ENCODE assay signal across 8 cellular contexts in the genomic region with DNA sequence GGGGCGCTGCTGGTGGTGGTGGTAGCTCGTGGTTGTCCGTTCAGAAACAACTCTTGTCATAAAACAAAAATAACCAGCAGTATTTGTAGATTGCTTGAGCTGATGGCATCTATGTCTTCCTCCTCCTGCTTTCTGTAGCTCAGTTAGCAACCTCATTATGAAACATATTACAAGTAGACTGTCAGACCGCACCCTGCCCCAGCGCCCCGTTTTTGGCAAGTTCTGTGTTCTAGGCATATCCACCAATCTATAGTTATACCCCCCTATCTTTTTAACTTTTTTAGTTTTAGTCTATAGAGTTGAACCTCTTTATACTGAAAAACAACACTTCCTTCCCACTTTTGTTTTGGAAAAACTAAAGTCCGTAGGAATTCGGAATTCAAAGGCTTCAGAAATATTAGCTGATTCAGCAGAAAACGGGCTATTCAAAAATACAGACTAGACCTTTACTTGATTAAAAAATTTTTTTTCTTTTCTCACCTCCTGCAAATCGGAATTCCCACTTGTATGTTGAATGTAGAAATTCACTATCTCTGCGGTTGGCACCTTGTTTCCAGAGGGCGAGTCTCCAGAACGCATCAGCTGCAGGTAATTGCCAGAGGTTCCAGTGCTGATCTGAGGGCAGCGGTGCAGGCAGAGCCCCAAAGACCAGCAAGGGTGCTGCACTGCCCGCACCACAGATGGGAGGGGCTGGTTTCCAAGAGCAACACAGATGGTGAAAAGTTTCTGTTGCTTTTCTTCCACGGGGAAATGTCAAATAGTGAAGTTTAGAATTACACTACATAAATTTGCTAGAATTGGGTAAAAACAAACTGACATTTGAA. TPM values are rescaled to one million over a fixed set of nuclear protein-coding genes. Genes with fewer than 3 reads are reported as not detected.
A peak's percentile ranks its signal among the peaks of the same experiment; 100 is the strongest.
DNase-seq lines count a peak whose midpoint lies in the region; ATAC-seq, FAIRE-seq and TF ChIP-seq lines count a peak whose summit lies in the region.

No MANE protein-coding gene starts in this region.

- no peak for ATAC-seq in left lung

- no peak for TF ChIP-seq CTCF in astrocyte (IDR thresholded peaks at IDR 0.05; ENCODE audit: insufficient read depth, low read depth, low read length)
- TF ChIP-seq CTCF in left lung (IDR thresholded peaks at IDR 0.05), result no peak
- no peak for TF ChIP-seq CTCF in tibial artery (IDR thresholded peaks at IDR 0.05)

- peaks cover 25% of the 10 kb centered on the region for H3K27me3 Mint-ChIP-seq in activated naive CD4-positive, alpha-beta T cell treated with anti-CD3 and anti-CD28 coated beads for 36 hours (ENCODE audit: low read depth)
- peaks cover 5% of the 10 kb centered on the region for H3K27me3 Mint-ChIP-seq in astrocyte (ENCODE audit: low read depth, unreplicated experiment)

- DNase-seq in activated naive CD4-positive, alpha-beta T cell treated with anti-CD3 and anti-CD28 coated beads for 36 hours, result peak; percentile 17
- DNase-seq in activated naive CD4-positive, alpha-beta T cell treated with Interleukin-2 at 50 U/mL for 16 hours, result no peak
- no peak for DNase-seq in astrocyte (ENCODE audit: low read depth)
- no peak for DNase-seq in left lung
- no peak for DNase-seq in tibial artery
- no peak for DNase-seq in iPS-NIHi7 (ENCODE audit: extremely low spot score)
- no peak for DNase-seq in RKO (ENCODE audit: low spot score)
- DNase-seq in SKM-1 (lab: John Stamatoyannopoulos, UW; ENCODE audit: unreplicated experiment), result no peak

- no peak for FAIRE-seq in astrocyte (lab: Jason Lieb, UNC)

- no peaks in the 10 kb centered on the region for H3K36me3 Mint-ChIP-seq in activated naive CD4-positive, alpha-beta T cell treated with anti-CD3 and anti-CD28 coated beads for 36 hours (ENCODE audit: low read depth)
- peaks cover 4% of the 10 kb centered on the region for H3K36me3 Mint-ChIP-seq in astrocyte (ENCODE audit: low read depth, unreplicated experiment)

- peak overlapping the region; percentile 67 for H3K4me3 ChIP-seq in astrocyte (ENCODE audit: insufficient read depth, low read depth, low read length)
- peak overlapping the region; percentile 65 to 69 for H3K4me3 ChIP-seq in left lung
- peak overlapping the region; percentile 78 to 81 for H3K4me3 ChIP-seq in tibial artery

- H3K27ac ChIP-seq in astrocyte (ENCODE audit: low read depth, low read length) (no peak overlapping the region), left lung (peak overlapping the region in 1 of 2 donors; percentile 58), tibial artery (peak overlapping the region; percentile 86 to 94)

- CTCF ChIA-PET in activated naive CD4-positive, alpha-beta T cell treated with anti-CD3 and anti-CD28 coated beads for 36 hours (lab: Charles Lee), result interaction anchor here (0.6 kb wide), 2 partner anchors 11 to 294 kb away, joined by 3 to 4 read pairs; no protein-coding TSS in a partner anchor

- H2AFZ ChIP-seq in astrocyte (ENCODE audit: low read depth, low read length), result peak overlapping the region; percentile 91

- H3K4me1 ChIP-seq in astrocyte (ENCODE audit: insufficient read depth, low read length) (peaks cover 6% of the 10 kb centered on the region), left lung (peaks cover 0 to 36% of the 10 kb centered on the region in 2 donors), tibial artery (peaks cover 0 to 18% (median 12%) of the 10 kb centered on the region in 4 donors)

- peak overlapping the region; percentile 68 for H3K4me3 Mint-ChIP-seq in activated naive CD4-positive, alpha-beta T cell treated with anti-CD3 and anti-CD28 coated beads for 36 hours
- H3K4me3 Mint-ChIP-seq in astrocyte (ENCODE audit: unreplicated experiment), result peak overlapping the region; percentile 88

- H3K36me3 ChIP-seq in astrocyte (ENCODE audit: insufficient read depth, low read length), result no peaks in the 10 kb centered on the region
- H3K36me3 ChIP-seq in left lung, result no peaks in the 10 kb centered on the region
- H3K36me3 ChIP-seq in tibial artery, result no peaks in the 10 kb centered on the region

- intact Hi-C loops in activated naive CD4-positive, alpha-beta T cell treated with anti-CD3 and anti-CD28 coated beads for 36 hours (cut with micrococcal nuclease), result loop anchor here (2.0 to 5.0 kb wide), 3 partner anchors 302 to 649 kb away; no protein-coding TSS in a partner anchor
- intact Hi-C loops in left lung (cut with DNase I), result no loop called here
- intact Hi-C loops in tibial artery (cut with DNase I; ENCODE audit: low total_unique reads), result loop anchor here (10.0 kb wide), 2 partner anchors 151 to 519 kb away; a partner anchor contains a TSS

- H3K9me3 ChIP-seq in astrocyte (ENCODE audit: insufficient read depth, low read depth, low read length) (no peaks in the 10 kb centered on the region), left lung (no peaks in the 10 kb centered on the region), tibial artery (no peaks in the 10 kb centered on the region)

- H3K4me2 ChIP-seq in astrocyte (ENCODE audit: low read length), result peak overlapping the region; percentile 100

- no peaks in the 10 kb centered on the region for H4K20me1 ChIP-seq in astrocyte (ENCODE audit: insufficient read depth, low read length)

- H3K79me2 ChIP-seq in astrocyte (ENCODE audit: insufficient read depth, low read length), result peaks cover 20% of the 10 kb centered on the region

- H3K27ac Mint-ChIP-seq in activated naive CD4-positive, alpha-beta T cell treated with anti-CD3 and anti-CD28 coated beads for 36 hours, result no peak overlapping the region
- H3K27ac Mint-ChIP-seq in astrocyte (ENCODE audit: unreplicated experiment), result peak overlapping the region; percentile 82

- H3K9ac ChIP-seq in astrocyte (ENCODE audit: low read length), result peak overlapping the region; percentile 77

- H3K27me3 ChIP-seq in astrocyte (ENCODE audit: insufficient read depth, low read length), result no peaks in the 10 kb centered on the region
- H3K27me3 ChIP-seq in left lung, result peaks cover 0 to 62% of the 10 kb centered on the region in 2 donors
- no peaks in the 10 kb centered on the region for H3K27me3 ChIP-seq in tibial artery

- peaks cover 19% of the 10 kb centered on the region for H3K4me1 Mint-ChIP-seq in activated naive CD4-positive, alpha-beta T cell treated with anti-CD3 and anti-CD28 coated beads for 36 hours (ENCODE audit: low read depth)
- H3K4me1 Mint-ChIP-seq in astrocyte (ENCODE audit: low read depth, unreplicated experiment), result peaks cover 9% of the 10 kb centered on the region

- no peaks in the 10 kb centered on the region for H3K9me3 Mint-ChIP-seq in activated naive CD4-positive, alpha-beta T cell treated with anti-CD3 and anti-CD28 coated beads for 36 hours
- peaks cover 2% of the 10 kb centered on the region for H3K9me3 Mint-ChIP-seq in astrocyte (ENCODE audit: unreplicated experiment)

RNA-seq across cellular contexts. Expression of a gene that starts 2.1 kb away (rescaled TPM):
- total RNA-seq in activated naive CD4-positive, alpha-beta T cell treated with anti-CD3 and anti-CD28 coated beads for 36 hours, result under 1 TPM; 0.15 to 0.19 TPM
- total RNA-seq in astrocyte (17.2 and 30.9 TPM in 2 replicates), left lung (10 to 100 TPM; 16.0 to 16.4 TPM)

RNA-seq across cellular contexts. Expression of a gene that starts 39.0 kb away (rescaled TPM):
- total RNA-seq in activated naive CD4-positive, alpha-beta T cell treated with anti-CD3 and anti-CD28 coated beads for 36 hours, result not detected
- total RNA-seq in astrocyte, result not detected in 2 replicates
- total RNA-seq in left lung, result not detected

Comparison
In these comparisons a context has a peak if more than half of its experiments do, and no peak if none do; other contexts are left out.
1. RNA of a gene that starts 2.1 kb away (total RNA-seq): 17.2 to 30.9 TPM in astrocyte and 16.0 to 16.4 TPM in left lung; 0.15 to 0.19 TPM in activated naive CD4-positive, alpha-beta T cell treated with anti-CD3 and anti-CD28 coated beads for 36 hours; every median in the first group is over 10 times any median in the second.
2. intact Hi-C loops: an anchor here in activated naive CD4-positive, alpha-beta T cell treated with anti-CD3 and anti-CD28 coated beads for 36 hours (2.0 to 5.0 kb wide) and tibial artery (10.0 kb wide); none called in left lung.
3. Peak in every context shown above with its lines, with median percentiles within 50 percentile points of each other: H3K4me3 ChIP-seq.